In genomic region chr12:105426766-105427165, GRCh38 we compare ENCODE assay signal across 31 cellular contexts.
"Had no signal": no experiment of that assay in that cellular context is flagged by ENCODE, and none has a peak within 500 bp of the region (broad histone marks: within the 10 kb centered on the region; RNA-seq: fewer than 3 reads in every experiment).

No MANE protein-coding gene starts in this region.

- H2AFZ ChIP-seq: parathyroid adenoma had no signal

- H3K9me3 Mint-ChIP-seq: dendritic cell treated with granulocyte-macrophage colony-stimulating factor and Interleukin-4, amounts not matched to agents 40 ng/mL and 50 ng/mL, for 4 days; immature natural killer cell; mesothelial cell of epicardium; naive B cell; natural killer cell treated with Interleukin-12 subunit alpha and Interleukin-12 subunit beta and Interleukin-15 and Interleukin-18, amount 100 ng/mL, for 72 hours; stimulated activated memory B cell treated with anti-CD40 and anti-IgM and Interleukin-4, amounts not matched to agents 10 μg/mL and 1 μg/mL and 100 μg/mL, for 72 hours; type B pancreatic cell had no signal

- H3K36me3 ChIP-seq: colonic mucosa, esophagus muscularis mucosa, heart right ventricle, neutrophil, right atrium auricular region, sigmoid colon, spleen, tibial artery had no signal

- H3K4me3 Mint-ChIP-seq: dendritic cell treated with granulocyte-macrophage colony-stimulating factor and Interleukin-4, amounts not matched to agents 40 ng/mL and 50 ng/mL, for 4 days; immature natural killer cell; mesothelial cell of epicardium; naive B cell; natural killer cell treated with Interleukin-12 subunit alpha and Interleukin-12 subunit beta and Interleukin-15 and Interleukin-18, amount 100 ng/mL, for 72 hours; neural crest cell; stimulated activated memory B cell treated with anti-CD40 and anti-IgM and Interleukin-4, amounts not matched to agents 10 μg/mL and 1 μg/mL and 100 μg/mL, for 72 hours; type B pancreatic cell had no signal

- H3K9ac ChIP-seq: parathyroid adenoma had no signal

- H3K27ac Mint-ChIP-seq: dendritic cell treated with granulocyte-macrophage colony-stimulating factor and Interleukin-4, amounts not matched to agents 40 ng/mL and 50 ng/mL, for 4 days; immature natural killer cell; mesothelial cell of epicardium; naive B cell; natural killer cell treated with Interleukin-12 subunit alpha and Interleukin-12 subunit beta and Interleukin-15 and Interleukin-18, amount 100 ng/mL, for 72 hours; progenitor cell of endocrine pancreas; stimulated activated memory B cell treated with anti-CD40 and anti-IgM and Interleukin-4, amounts not matched to agents 10 μg/mL and 1 μg/mL and 100 μg/mL, for 72 hours; type B pancreatic cell had no signal

- FAIRE-seq: endothelial cell of umbilical vein had no signal

- H3K27ac ChIP-seq: colonic mucosa, esophagus muscularis mucosa, heart right ventricle, neutrophil, parathyroid adenoma, right atrium auricular region, sigmoid colon, spleen, testis, tibial artery had no signal

- H3K4me3 ChIP-seq: colonic mucosa, esophagus muscularis mucosa, heart right ventricle, mucosa of descending colon, right atrium auricular region, sigmoid colon, spleen, testis, tibial artery had no signal

- H3K9me3 ChIP-seq: colonic mucosa, esophagus muscularis mucosa, heart right ventricle, mucosa of descending colon, neutrophil, right atrium auricular region, sigmoid colon, spleen, testis, tibial artery had no signal

- H3K36me3 Mint-ChIP-seq: immature natural killer cell; mesothelial cell of epicardium; naive B cell; natural killer cell treated with Interleukin-12 subunit alpha and Interleukin-12 subunit beta and Interleukin-15 and Interleukin-18, amount 100 ng/mL, for 72 hours; stimulated activated memory B cell treated with anti-CD40 and anti-IgM and Interleukin-4, amounts not matched to agents 10 μg/mL and 1 μg/mL and 100 μg/mL, for 72 hours; type B pancreatic cell had no signal

- H3K4me1 Mint-ChIP-seq: naive B cell; stimulated activated memory B cell treated with anti-CD40 and anti-IgM and Interleukin-4, amounts not matched to agents 10 μg/mL and 1 μg/mL and 100 μg/mL, for 72 hours had no signal

- H3K27me3 Mint-ChIP-seq: progenitor cell of endocrine pancreas, type B pancreatic cell had no signal

- H3K4me1 ChIP-seq: colonic mucosa, esophagus muscularis mucosa, heart right ventricle, right atrium auricular region, sigmoid colon, spleen, testis, tibial artery had no signal

- DNase-seq: colonic mucosa; effector CD8-positive, alpha-beta T cell; foreskin keratinocyte; glutamatergic neuron; heart right ventricle; hypothalamus; immature natural killer cell; islet precursor cell; kidney glomerular epithelial cell; mesenchymal stem cell; mucosa of descending colon; naive B cell; sigmoid colon; spleen; stimulated activated CD4-positive, alpha-beta T cell treated with anti-CD3 and anti-CD28 coated beads, Interleukin-4, amount 100 ng/mL, for 4 hours; stimulated activated naive CD8-positive, alpha-beta T cell treated with anti-CD3 and anti-CD28 coated beads, Interleukin-15, Interleukin-2, amounts not matched to agents 100 U/mL and 50 U/mL, for 24 hours; substantia nigra; testis; tibial artery had no signal

- ATAC-seq: foreskin keratinocyte; heart right ventricle; mucosa of descending colon; natural killer cell treated with Interleukin-12 subunit alpha and Interleukin-12 subunit beta and Interleukin-15 and Interleukin-18, amount 100 ng/mL, for 72 hours; stimulated activated memory B cell treated with anti-CD40 and anti-IgM and Interleukin-4, amounts not matched to agents 10 μg/mL and 1 μg/mL and 100 μg/mL, for 72 hours; stimulated activated naive CD8-positive, alpha-beta T cell treated with anti-CD3 and anti-CD28 coated beads, Interleukin-15, Interleukin-2, amounts not matched to agents 100 U/mL and 50 U/mL, for 24 hours had no signal

- H3K79me2 ChIP-seq: parathyroid adenoma had no signal

- H3K27me3 ChIP-seq: colonic mucosa, foreskin keratinocyte, heart right ventricle, right atrium auricular region, sigmoid colon, testis, tibial artery had no signal
